In the genomic region with DNA sequence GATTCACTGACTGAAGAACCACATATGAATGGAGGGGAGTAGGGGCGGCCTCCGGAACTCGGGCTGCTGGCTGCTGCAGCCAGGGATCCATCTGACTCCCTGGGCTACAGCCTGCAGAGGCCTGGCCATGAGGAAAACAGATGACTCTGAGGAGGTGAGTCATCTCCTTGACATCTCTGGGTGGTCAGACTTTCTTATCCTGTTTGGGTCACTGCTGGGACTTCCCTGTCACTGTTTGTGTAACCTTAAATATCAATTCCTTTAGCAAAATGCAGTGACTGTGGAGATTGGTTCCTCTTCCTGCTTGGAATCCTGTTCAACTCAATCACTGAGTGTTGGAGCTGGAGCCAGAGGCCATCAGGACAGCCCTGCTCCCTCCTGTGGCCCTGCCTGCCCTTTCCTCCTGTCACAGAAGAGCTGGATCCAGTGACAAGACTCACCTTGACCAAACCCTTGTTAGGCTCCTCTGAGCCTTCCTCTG, we compare ENCODE assay signal across 15 cellular contexts. TPM values are rescaled to one million over a fixed set of nuclear protein-coding genes. Genes with fewer than 3 reads are reported as not detected.
DNase-seq lines count a peak whose midpoint lies in the region; ATAC-seq and TF ChIP-seq lines count a peak whose summit lies in the region.
"Not testable (repeated sequence)": the region's sequence is repeated elsewhere in the genome, so short reads cannot be mapped to it uniquely, and the experiment has no call there.
"Had no signal": no experiment of that assay in that cellular context is flagged by ENCODE, and none has a peak within 500 bp of the region (broad histone marks: within the 10 kb centered on the region; RNA-seq: fewer than 3 reads in every experiment).

No MANE protein-coding gene starts in this region.

- peak; percentile 89 for ATAC-seq in SK-N-SH treated with all-trans-retinoic acid at 6 μM for 48 hours

- not testable (repeated sequence) for H3K4me3 ChIP-seq in choroid plexus epithelial cell (ENCODE audit: low read depth, low read length); foreskin fibroblast (ENCODE audit: low read depth in 1 of 2, low read length in 2 of 2)

- DNase-seq in ELF-1 (ENCODE audit: low read depth, low spot score) (peak; percentile 33), HT1080 (ENCODE audit: low read depth) (peak; percentile 82), choroid plexus epithelial cell (ENCODE audit: low read depth) (peak; percentile 67), foreskin fibroblast (peak; percentile 73 to 85), islet precursor cell (peak; percentile 83), pulmonary artery endothelial cell (ENCODE audit: low read depth, low spot score) (peak; percentile 17)

- not testable (repeated sequence) for TF ChIP-seq CTCF in choroid plexus epithelial cell (conservative IDR thresholded peaks at IDR 0.05; ENCODE audit: low read depth, low read length); foreskin fibroblast (IDR thresholded peaks at IDR 0.05; ENCODE audit: low read depth, low read length)

RNA-seq across cellular contexts. Expression of a gene that starts 4.4 kb away (rescaled TPM):
- not detected in 2 replicates for total RNA-seq in HT1080 (2014; rRNA removed; shearing (Covaris generic))
- polyA plus RNA-seq in HT1080 (2015; cell fraction: cytosol; rRNA removed) = not detected in 2 replicates
- polyA plus RNA-seq in HT1080 (2015; cell fraction: nucleus; rRNA removed) = not detected in 2 replicates
- 0.26 TPM in 1 of 2 replicates, not detected in the other for total RNA-seq in pulmonary artery endothelial cell
- total RNA-seq: activated CD8-positive, alpha-beta memory T cell treated with anti-CD3 and anti-CD28 coated beads for 36 hours; activated T-cell treated with anti-CD3 and anti-CD28 coated beads, Interleukin-2, amount 50 U/mL, for 4 hours; left lobe of liver; mucosa of descending colon; neural crest cell; spleen; T-helper 1 cell treated with Interleukin-12 subunit alpha and Interleukin-12 subunit beta and Interleukin-4 antibody, amounts not matched to agents 30 ng/mL and 1 ng/mL, for 36 hours had no signal
- polyA plus RNA-seq: BJ, spleen had no signal

Comparison
In these comparisons a context has a peak if more than half of its experiments do, and no peak if none do; other contexts are left out.
1. DNase-seq: peak in every context shown above with its lines; median percentile 83 in islet precursor cell; 82 in HT1080; 79 in foreskin fibroblast; 67 in choroid plexus epithelial cell; 33 in ELF-1; 17 in pulmonary artery endothelial cell.